ENCODE assay signal across 8 cellular contexts in the genomic region with DNA sequence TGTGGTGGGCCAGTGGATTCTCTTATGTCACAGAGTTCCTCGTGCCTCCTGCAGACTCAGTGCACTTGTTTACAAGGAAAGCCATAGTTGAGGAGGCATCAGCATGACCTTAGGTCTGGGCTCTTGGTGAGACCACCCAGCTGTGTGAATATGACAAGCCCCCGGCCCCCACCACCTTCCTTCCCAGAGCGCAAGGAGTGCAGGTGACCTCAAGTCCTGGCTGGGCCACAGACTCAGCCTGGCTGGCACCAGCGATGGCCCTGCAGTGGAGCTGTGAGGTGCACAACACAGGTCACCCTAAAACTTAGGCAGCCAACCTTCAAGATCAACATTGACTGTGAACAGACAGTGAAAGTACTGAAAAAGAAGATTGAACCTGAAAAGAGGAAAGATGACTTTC. TPM values are rescaled to one million over a fixed set of nuclear protein-coding genes. Genes with fewer than 3 reads are reported as not detected.
"Had no signal": no experiment of that assay in that cellular context is flagged by ENCODE, and none has a peak within 500 bp of the region (broad histone marks: within the 10 kb centered on the region; RNA-seq: fewer than 3 reads in every experiment).

No MANE protein-coding gene starts in this region.

- FAIRE-seq: HTR-8/SVneo, K562 had no signal

- H3K9me3 ChIP-seq: HAP-1 had no signal

- H3K4me3 ChIP-seq: GM23338, HAP-1, K562 had no signal

- H3K27ac Mint-ChIP-seq: GM23338, HFFc6 had no signal

- H3K36me3 ChIP-seq: HAP-1 had no signal

- DNase-seq: H7, HFFc6, IMR-90 had no signal

- H3K9me3 Mint-ChIP-seq: GM23338, HFFc6 had no signal

- H3K4me3 Mint-ChIP-seq: GM23338, HFFc6 had no signal

- ATAC-seq: GM23338, HCT116, K562 had no signal

RNA-seq across cellular contexts. Expression of a gene that starts 14.2 kb away (rescaled TPM):
- total RNA-seq: HFFc6 had no signal
